Comparison of ENCODE assay signal across 18 cellular contexts in the genomic region with DNA sequence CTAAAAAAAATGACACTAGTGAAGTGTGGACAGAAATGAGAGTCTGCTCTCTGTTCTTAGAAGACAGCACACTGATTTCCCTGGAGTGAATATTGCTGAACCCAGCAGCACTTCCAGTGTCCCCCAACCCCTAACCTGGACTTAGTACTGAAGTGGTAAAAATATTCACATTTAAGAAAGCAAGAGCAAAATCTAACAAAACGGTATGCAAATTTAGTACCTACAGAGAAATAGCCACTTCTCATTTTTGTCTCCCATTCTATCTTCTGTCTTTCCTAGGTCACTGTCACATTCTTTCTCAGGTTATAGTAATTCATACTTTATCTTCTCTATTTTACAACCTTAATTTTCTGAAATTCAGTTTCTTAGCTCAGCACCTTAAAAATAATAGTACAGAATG.
"Had no signal": no experiment of that assay in that cellular context is flagged by ENCODE, and none has a peak within 500 bp of the region (broad histone marks: within the 10 kb centered on the region; RNA-seq: fewer than 3 reads in every experiment).

No MANE protein-coding gene starts in this region.

- H3K27me3 ChIP-seq: colonic mucosa, heart left ventricle, testis, upper lobe of right lung had no signal

- H3K27ac Mint-ChIP-seq: activated CD4-positive, alpha-beta T cell treated with anti-CD3 and anti-CD28 coated beads, Interleukin-2, amount 10 ng/mL, durations not matched to agents 7 days and 5 days; activated T-helper 2 cell treated with anti-CD3 and anti-CD28 coated beads, Interferon-gamma antibody, Interleukin-2, Interleukin-4, amounts not matched to agents 10 μg/mL and 5 μg/mL and 100 μg/mL, durations not matched to agents 14 hours and 24 hours and 36 hours; stimulated activated naive CD8-positive, alpha-beta T cell treated with anti-CD3 and anti-CD28 coated beads, Interleukin-15, Interleukin-2, amounts not matched to agents 100 ng/mL and 50 ng/mL, for 24 hours; WTC11 had no signal

- H3K4me1 Mint-ChIP-seq: activated CD4-positive, alpha-beta T cell treated with anti-CD3 and anti-CD28 coated beads, Interleukin-2, amount 10 ng/mL, durations not matched to agents 7 days and 5 days; neural crest cell had no signal

- ATAC-seq: heart left ventricle, upper lobe of right lung, WTC11 had no signal

- H3K4me3 ChIP-seq: colonic mucosa, heart left ventricle, testis, upper lobe of right lung had no signal

- H3K36me3 Mint-ChIP-seq: WTC11 had no signal

- H3K9me3 Mint-ChIP-seq: activated CD4-positive, alpha-beta T cell treated with anti-CD3 and anti-CD28 coated beads, Interleukin-2, amount 10 ng/mL, durations not matched to agents 7 days and 5 days; activated T-helper 2 cell treated with anti-CD3 and anti-CD28 coated beads, Interferon-gamma antibody, Interleukin-2, Interleukin-4, amounts not matched to agents 10 μg/mL and 5 μg/mL and 100 μg/mL, durations not matched to agents 14 hours and 24 hours and 36 hours; neural crest cell; WTC11 had no signal

- H3K4me3 Mint-ChIP-seq: activated CD4-positive, alpha-beta T cell treated with anti-CD3 and anti-CD28 coated beads, Interleukin-2, amount 10 ng/mL, durations not matched to agents 7 days and 5 days; neural crest cell; stimulated activated naive CD8-positive, alpha-beta T cell treated with anti-CD3 and anti-CD28 coated beads, Interleukin-15, Interleukin-2, amounts not matched to agents 100 ng/mL and 50 ng/mL, for 24 hours; WTC11 had no signal

- H3K36me3 ChIP-seq: colonic mucosa, heart left ventricle, upper lobe of right lung had no signal

- DNase-seq: activated CD4-positive, alpha-beta T cell treated with anti-CD3 and anti-CD28 coated beads, Interleukin-2, amount 10 ng/mL, durations not matched to agents 7 days and 5 days; activated CD8-positive, alpha-beta memory T cell treated with anti-CD3 and anti-CD28 coated beads for 24 hours; activated naive CD4-positive, alpha-beta T cell treated with anti-CD3 and anti-CD28 coated beads, Interleukin-2, amount 50 U/mL, for 16 hours; activated T-cell treated with anti-CD3 and anti-CD28 coated beads for 4 hours; caudate nucleus; effector CD4-positive, alpha-beta T cell; heart left ventricle; stimulated activated CD4-positive, alpha-beta T cell treated with anti-CD3 and anti-CD28 coated beads, Interleukin-12 subunit alpha, Interleukin-12 subunit beta, amount 100 ng/mL, for 4 hours; stimulated activated CD4-positive, alpha-beta T cell treated with anti-CD3 and anti-CD28 coated beads, Interleukin-2, amount 100 ng/mL, for 48 hours; testis; upper lobe of right lung had no signal

- FAIRE-seq: endothelial cell of umbilical vein, islet of Langerhans had no signal

- H3K27me3 Mint-ChIP-seq: activated CD4-positive, alpha-beta T cell treated with anti-CD3 and anti-CD28 coated beads, Interleukin-2, amount 10 ng/mL, durations not matched to agents 7 days and 5 days; stimulated activated naive CD8-positive, alpha-beta T cell treated with anti-CD3 and anti-CD28 coated beads, Interleukin-15, Interleukin-2, amounts not matched to agents 100 ng/mL and 50 ng/mL, for 24 hours had no signal
